In genomic region chr17:80832888-80833583, GRCh38 we compare ENCODE assay signal across 8 cellular contexts.
A peak's percentile ranks its signal among the peaks of the same experiment; 100 is the strongest.
DNase-seq lines count a peak whose midpoint lies in the region; ATAC-seq and TF ChIP-seq lines count a peak whose summit lies in the region.

No MANE protein-coding gene starts in this region.

- no peaks in the 10 kb centered on the region for H3K9me3 Mint-ChIP-seq in activated CD4-positive, alpha-beta memory T cell treated with anti-CD3 and anti-CD28 coated beads for 36 hours

- no peak for TF ChIP-seq CTCF in right lobe of liver (IDR thresholded peaks at IDR 0.05)

- CTCF ChIA-PET in activated CD4-positive, alpha-beta memory T cell treated with anti-CD3 and anti-CD28 coated beads for 36 hours (lab: Charles Lee): interaction anchor here (0.7 to 2.5 kb wide), 14 partner anchors 17 to 76 kb away, joined by 3 to 9 read pairs (median 4); no protein-coding TSS in a partner anchor

- H3K27ac Mint-ChIP-seq in activated CD4-positive, alpha-beta memory T cell treated with anti-CD3 and anti-CD28 coated beads for 36 hours: peak overlapping the region; percentile 94

- DNase-seq in AML-193 (lab: John Stamatoyannopoulos, UW) (peak; percentile 70 to 78), GM19238 (ENCODE audit: insufficient read length, low spot score) (peak; percentile 95), NCI-H510A treated with DMSO at 0.1 percent for 48 hours (lab: John Stamatoyannopoulos, UW) (peak; percentile 96), right lobe of liver (peak in 2 of 3 donors; percentile 69 to 74)
- peak; percentile 92 for DNase-seq in activated CD4-positive, alpha-beta memory T cell treated with anti-CD3 and anti-CD28 coated beads for 36 hours
- DNase-seq in stimulated activated CD4-positive, alpha-beta T cell treated with anti-CD3 and anti-CD28 coated beads, Interleukin-2, amount 100 ng/mL, for 48 hours: peak; percentile 71 to 76

- ATAC-seq in HG03432 (IDR thresholded peaks at IDR 0.05; ENCODE audit: unreplicated experiment) (peak; percentile 79), right lobe of liver (peak; percentile 83 to 95 (median 88))

- H3K4me3 ChIP-seq in duodenal mucosa (ENCODE audit: low read depth in 1 of 2, low read length in 2 of 2) (peak overlapping the region; percentile 71 to 78), right lobe of liver (peak overlapping the region; percentile 5 to 28 (median 22))

- H3K4me1 Mint-ChIP-seq in activated CD4-positive, alpha-beta memory T cell treated with anti-CD3 and anti-CD28 coated beads for 36 hours (ENCODE audit: low read depth): peaks cover 34% of the 10 kb centered on the region

- peak overlapping the region; percentile 73 to 75 for H3K9ac ChIP-seq in duodenal mucosa (ENCODE audit: low read depth in 1 of 2, low read length in 2 of 2)

- WGBS in right lobe of liver (ENCODE audit: insufficient coverage, low coverage, low lambda C conversion rate, missing lambda C conversion rate): 39% methylated on average over 20 of the region's 25 CpGs

- H3K27me3 ChIP-seq in duodenal mucosa (ENCODE audit: control insufficient read depth in 1 of 2, insufficient read depth in 2 of 2, low read length in 2 of 2) (no peaks in the 10 kb centered on the region), right lobe of liver (no peaks in the 10 kb centered on the region)

- peak overlapping the region; percentile 74 for H3K4me3 Mint-ChIP-seq in activated CD4-positive, alpha-beta memory T cell treated with anti-CD3 and anti-CD28 coated beads for 36 hours

- H3K9me3 ChIP-seq in duodenal mucosa (ENCODE audit: control insufficient read depth in 1 of 2, low read length in 2 of 2): no peaks in the 10 kb centered on the region
- H3K9me3 ChIP-seq in right lobe of liver: no peaks in the 10 kb centered on the region

- POLR2A ChIA-PET in activated CD4-positive, alpha-beta memory T cell treated with anti-CD3 and anti-CD28 coated beads for 36 hours (lab: Charles Lee): interaction anchor here (0.6 to 2.9 kb wide), 7 partner anchors 13 to 184 kb away, joined by 4 to 25 read pairs (median 9); no protein-coding TSS in a partner anchor

- H3K36me3 ChIP-seq in duodenal mucosa (ENCODE audit: control insufficient read depth in 1 of 2, insufficient read depth in 2 of 2, low read length in 2 of 2) (peaks cover 0 to 9% of the 10 kb centered on the region in 2 donors), right lobe of liver (no peaks in the 10 kb centered on the region)

- H3K27ac ChIP-seq in duodenal mucosa (ENCODE audit: low read depth, low read length) (peak overlapping the region; percentile 80), right lobe of liver (peak overlapping the region; percentile 53 to 81 (median 62))

- H3K4me1 ChIP-seq in duodenal mucosa (ENCODE audit: control insufficient read depth in 1 of 2, insufficient read depth in 2 of 2, low read length in 2 of 2) (peaks cover 15 to 18% of the 10 kb centered on the region in 2 donors), right lobe of liver (no peaks in the 10 kb centered on the region)

- H3K27me3 Mint-ChIP-seq in activated CD4-positive, alpha-beta memory T cell treated with anti-CD3 and anti-CD28 coated beads for 36 hours: no peaks in the 10 kb centered on the region

- intact Hi-C loops in activated CD4-positive, alpha-beta memory T cell treated with anti-CD3 and anti-CD28 coated beads for 36 hours (cut with micrococcal nuclease): loop anchor here (1.0 to 2.0 kb wide), 5 partner anchors 20 to 72 kb away; no protein-coding TSS in a partner anchor
- intact Hi-C loops in right lobe of liver (cut with DNase I): no loop called here

- peak; percentile 32 for TF ChIP-seq POLR2A in right lobe of liver (IDR thresholded peaks at IDR 0.05)

- H3K36me3 Mint-ChIP-seq in activated CD4-positive, alpha-beta memory T cell treated with anti-CD3 and anti-CD28 coated beads for 36 hours: peaks cover 2% of the 10 kb centered on the region

Comparison
In these comparisons a context has a peak if more than half of its experiments do, and no peak if none do; other contexts are left out.
1. Peak in every context shown above with its lines: DNase-seq, ATAC-seq, H3K4me3 ChIP-seq and H3K27ac ChIP-seq.